1 cellular context compared by ENCODE assay signal in the genomic region with DNA sequence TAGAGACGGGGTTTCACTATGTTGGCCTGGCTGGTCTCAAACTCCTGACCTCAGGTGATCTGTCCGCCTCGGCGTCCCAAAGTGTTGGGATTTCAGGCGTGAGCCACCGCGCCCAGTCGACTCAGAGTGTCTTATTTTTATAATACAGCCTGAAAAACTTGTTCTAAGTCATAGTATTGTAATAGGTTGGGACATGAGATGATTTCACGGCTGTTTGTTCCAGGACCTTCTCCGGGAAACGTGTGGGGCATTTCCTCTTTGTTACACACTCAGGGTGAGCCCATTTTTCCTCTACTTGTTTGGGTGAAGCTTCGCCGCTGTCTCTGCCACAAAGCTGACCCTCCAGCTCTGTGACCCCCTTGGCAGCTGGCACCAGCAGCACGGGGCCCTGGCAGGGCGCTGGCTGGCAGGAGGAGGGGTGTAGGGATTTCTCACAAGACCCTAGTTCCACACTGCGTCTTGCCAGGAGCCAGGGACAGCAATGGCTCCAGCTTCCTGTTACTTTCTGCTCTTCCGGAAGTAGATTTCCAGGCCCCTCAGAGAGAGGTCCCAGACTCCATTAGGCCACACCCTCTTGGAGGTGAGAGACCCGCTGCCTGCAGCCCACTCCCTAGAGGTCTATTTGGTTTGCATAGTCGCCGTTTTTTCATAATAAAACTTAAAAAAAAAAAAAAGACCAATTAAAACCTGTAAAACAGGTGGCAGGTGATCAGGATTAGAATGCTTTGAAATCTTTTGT.
TF ChIP-seq lines count a peak whose summit lies in the region.

No MANE protein-coding gene starts in this region.

TF ChIP-seq in H1, 55 proteins besides CTCF, POLR2A, EP300 and RAD21:
- TF ChIP-seq JUN (IDR thresholded peaks at IDR 0.05; ENCODE audit: low read depth, low read length) (no peak), MAFK (IDR thresholded peaks at IDR 0.05; ENCODE audit: low read depth, low read length) (no peak), ASH2L (IDR thresholded peaks at IDR 0.05; ENCODE audit: low read length) (no peak), TCF12 (IDR thresholded peaks at IDR 0.05; ENCODE audit: low read depth, low read length) (no peak), TAF7 (optimal IDR thresholded peaks at IDR 0.05; ENCODE audit: borderline replicate concordance, low read depth, low read length) (no peak), SP2 (IDR thresholded peaks at IDR 0.05; ENCODE audit: low read length) (no peak), POLR2AphosphoS5 (IDR thresholded peaks at IDR 0.05; ENCODE audit: low read depth, low read length) (no peak), SP4 (IDR thresholded peaks at IDR 0.05; ENCODE audit: low read length) (no peak), SIN3A (conservative IDR thresholded peaks at IDR 0.05 in 1 of 2, IDR thresholded peaks at IDR 0.05 in 1 of 2; ENCODE audit: low read depth in 1 of 2, low read length in 2 of 2) (no peak), RBBP5 (IDR thresholded peaks at IDR 0.05; ENCODE audit: borderline replicate concordance, low read depth, low read length) (no peak), RNF2 (IDR thresholded peaks at IDR 0.05; ENCODE audit: borderline replicate concordance, low read depth, low read length, missing control alignments, poor library complexity, severe bottlenecking) (no peak), CHD2 (IDR thresholded peaks at IDR 0.05; ENCODE audit: low read length) (no peak), KDM5A (IDR thresholded peaks at IDR 0.05; ENCODE audit: low read length) (no peak), SIX5 (IDR thresholded peaks at IDR 0.05; ENCODE audit: low read depth, low read length) (no peak), POU5F1 (IDR thresholded peaks at IDR 0.05; ENCODE audit: low read depth, low read length) (no peak), KDM1A (IDR thresholded peaks at IDR 0.05; ENCODE audit: borderline replicate concordance, low read length) (no peak)
- TF ChIP-seq, protein P1, sequence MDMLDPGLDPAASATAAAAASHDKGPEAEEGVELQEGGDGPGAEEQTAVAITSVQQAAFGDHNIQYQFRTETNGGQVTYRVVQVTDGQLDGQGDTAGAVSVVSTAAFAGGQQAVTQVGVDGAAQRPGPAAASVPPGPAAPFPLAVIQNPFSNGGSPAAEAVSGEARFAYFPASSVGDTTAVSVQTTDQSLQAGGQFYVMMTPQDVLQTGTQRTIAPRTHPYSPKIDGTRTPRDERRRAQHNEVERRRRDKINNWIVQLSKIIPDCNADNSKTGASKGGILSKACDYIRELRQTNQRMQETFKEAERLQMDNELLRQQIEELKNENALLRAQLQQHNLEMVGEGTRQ (IDR thresholded peaks at IDR 0.05; ENCODE audit: low read length), result no peak
- TF ChIP-seq, protein P2, sequence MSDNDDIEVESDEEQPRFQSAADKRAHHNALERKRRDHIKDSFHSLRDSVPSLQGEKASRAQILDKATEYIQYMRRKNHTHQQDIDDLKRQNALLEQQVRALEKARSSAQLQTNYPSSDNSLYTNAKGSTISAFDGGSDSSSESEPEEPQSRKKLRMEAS (IDR thresholded peaks at IDR 0.05), result no peak
